ENCODE assay signal across 22 cellular contexts in the genomic region with DNA sequence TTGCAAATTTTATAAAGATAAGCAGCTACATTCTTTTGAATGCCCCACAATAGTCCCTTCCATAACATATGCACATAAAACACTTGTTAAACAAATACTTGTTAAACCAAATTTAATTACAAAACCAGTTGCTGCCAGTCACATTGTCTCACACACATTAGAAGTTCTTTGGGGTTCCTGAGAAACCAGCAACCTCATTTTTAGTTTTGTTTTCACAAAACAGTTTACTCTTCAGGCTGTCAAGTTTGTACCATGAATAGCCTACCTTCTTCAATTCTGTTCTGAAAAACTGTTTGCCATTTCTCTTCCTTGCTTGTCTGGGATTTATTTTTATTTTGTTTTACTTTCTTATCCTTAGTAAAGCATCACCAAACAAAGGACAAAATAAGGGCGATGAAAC.
"Had no signal": no experiment of that assay in that cellular context is flagged by ENCODE, and none has a peak within 500 bp of the region (broad histone marks: within the 10 kb centered on the region; RNA-seq: fewer than 3 reads in every experiment).

No MANE protein-coding gene starts in this region.

- H3K27ac ChIP-seq: RWPE1 had no signal

- H3K9ac ChIP-seq: SK-N-SH had no signal

- DNase-seq: IMR-90; NCI-H1092; NCI-H1105 treated with DMSO at 0.1 percent for 48 hours; NCI-H1417 treated with DMSO at 0.1 percent for 48 hours; NCI-H146; NCI-H1694 treated with DMSO at 0.1 percent for 48 hours; NCI-H1930; NCI-H2081; NCI-H2107; NCI-H2227 treated with DMSO at 0.1 percent for 48 hours; NCI-H524 treated with DMSO at 0.1 percent for 48 hours; NCI-H69; NCI-H774; NK-92 treated with Interleukin-12 subunit alpha and Interleukin-12 subunit beta, amount 100 ng/mL, for 24 hours; PC-3; SHP77; SK-N-SH; SW 1271; T-cell had no signal

- ATAC-seq: HepG2, Panc1, PC-3, T-cell had no signal

- H3K9me3 ChIP-seq: SK-N-SH had no signal

- H3K4me2 ChIP-seq: SK-N-SH had no signal
